29 cellular contexts compared by ENCODE assay signal in the genomic region with DNA sequence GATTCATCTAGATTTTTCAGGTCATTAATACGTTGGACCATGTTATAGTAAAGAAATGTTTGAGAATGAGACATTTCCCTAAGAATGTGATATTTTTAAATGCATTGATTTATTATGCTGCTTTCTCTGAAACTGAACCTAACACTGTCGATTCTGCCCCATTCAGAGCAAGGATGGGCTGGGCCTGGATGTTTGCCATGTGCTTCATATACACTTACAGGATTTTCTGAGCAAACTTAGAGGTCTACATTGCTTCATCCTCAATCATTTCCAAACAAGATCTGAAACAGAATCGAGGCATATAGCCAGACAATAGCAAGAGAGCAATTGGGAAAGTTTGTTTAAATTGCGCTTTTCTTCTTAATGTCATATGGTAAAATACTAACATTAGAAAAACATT.
"Had no signal": no experiment of that assay in that cellular context is flagged by ENCODE, and none has a peak within 500 bp of the region (broad histone marks: within the 10 kb centered on the region; RNA-seq: fewer than 3 reads in every experiment).

No MANE protein-coding gene starts in this region.

- H3K27me3 Mint-ChIP-seq: stimulated activated naive CD8-positive, alpha-beta T cell treated with anti-CD3 and anti-CD28 coated beads, Interleukin-15, amount 100 ng/mL, for 72 hours had no signal

- DNase-seq: dermis blood vessel endothelial cell; effector memory CD4-positive, alpha-beta T cell; foreskin melanocyte; glutamatergic neuron; heart right ventricle; hippocampal formation; left cardiac atrium; left lung; mesendoderm; naive thymus-derived CD8-positive, alpha-beta T cell; occipital lobe; pancreas; retina; right lobe of liver; stimulated activated CD4-positive, alpha-beta T cell treated with anti-CD3 and anti-CD28 coated beads, Interleukin-12 subunit alpha, Interleukin-12 subunit beta, amount 100 ng/mL, for 4 hours; stimulated activated CD4-positive, alpha-beta T cell treated with anti-CD3 and anti-CD28 coated beads, Interleukin-1b, Interleukin-23, amount 100 ng/mL, for 48 hours; stimulated activated CD4-positive, alpha-beta T cell treated with anti-CD3 and anti-CD28 coated beads, Interleukin-4, amount 100 ng/mL, for 1 hour; stimulated activated CD8-positive, alpha-beta memory T cell treated with anti-CD3 and anti-CD28 coated beads, Interleukin-4, amount 100 ng/mL, for 48 hours; stimulated activated naive CD4-positive, alpha-beta T cell; stimulated activated naive CD8-positive, alpha-beta T cell treated with anti-CD3 and anti-CD28 coated beads, Interleukin-15, amount 100 ng/mL, for 72 hours; transverse colon; upper lobe of right lung; uterus had no signal

- H3K27me3 ChIP-seq: esophagus muscularis mucosa, left lung, pancreas, right lobe of liver, suprapubic skin, transverse colon, upper lobe of right lung, uterus had no signal

- H3K36me3 Mint-ChIP-seq: naive thymus-derived CD8-positive, alpha-beta T cell had no signal

- H3K36me3 ChIP-seq: esophagus muscularis mucosa, heart right ventricle, left lung, pancreas, right lobe of liver, suprapubic skin, transverse colon, upper lobe of right lung, uterus had no signal

- H3K9me3 Mint-ChIP-seq: naive thymus-derived CD8-positive, alpha-beta T cell; stimulated activated naive CD8-positive, alpha-beta T cell treated with anti-CD3 and anti-CD28 coated beads, Interleukin-15, amount 100 ng/mL, for 72 hours had no signal

- H3K4me3 Mint-ChIP-seq: naive thymus-derived CD8-positive, alpha-beta T cell; stimulated activated naive CD8-positive, alpha-beta T cell treated with anti-CD3 and anti-CD28 coated beads, Interleukin-15, amount 100 ng/mL, for 72 hours had no signal

- H3K9me3 ChIP-seq: esophagus muscularis mucosa, heart right ventricle, left lung, pancreas, right lobe of liver, suprapubic skin, transverse colon, upper lobe of right lung, uterus had no signal

- H3K4me2 ChIP-seq: smooth muscle cell had no signal

- H3K4me1 ChIP-seq: esophagus muscularis mucosa, heart right ventricle, left lung, pancreas, right lobe of liver, suprapubic skin, transverse colon, upper lobe of right lung, uterus had no signal

- H3K27ac ChIP-seq: coronary artery, esophagus muscularis mucosa, heart right ventricle, left lung, pancreas, right lobe of liver, suprapubic skin, transverse colon, upper lobe of right lung, uterus had no signal

- FAIRE-seq: endothelial cell of umbilical vein, islet of Langerhans, pancreas had no signal

- H3K4me3 ChIP-seq: coronary artery, esophagus muscularis mucosa, heart right ventricle, left lung, pancreas, right lobe of liver, smooth muscle cell, suprapubic skin, transverse colon, upper lobe of right lung, uterus had no signal

- H3K27ac Mint-ChIP-seq: naive thymus-derived CD8-positive, alpha-beta T cell; stimulated activated naive CD8-positive, alpha-beta T cell treated with anti-CD3 and anti-CD28 coated beads, Interleukin-15, amount 100 ng/mL, for 72 hours had no signal
